In the genomic region with DNA sequence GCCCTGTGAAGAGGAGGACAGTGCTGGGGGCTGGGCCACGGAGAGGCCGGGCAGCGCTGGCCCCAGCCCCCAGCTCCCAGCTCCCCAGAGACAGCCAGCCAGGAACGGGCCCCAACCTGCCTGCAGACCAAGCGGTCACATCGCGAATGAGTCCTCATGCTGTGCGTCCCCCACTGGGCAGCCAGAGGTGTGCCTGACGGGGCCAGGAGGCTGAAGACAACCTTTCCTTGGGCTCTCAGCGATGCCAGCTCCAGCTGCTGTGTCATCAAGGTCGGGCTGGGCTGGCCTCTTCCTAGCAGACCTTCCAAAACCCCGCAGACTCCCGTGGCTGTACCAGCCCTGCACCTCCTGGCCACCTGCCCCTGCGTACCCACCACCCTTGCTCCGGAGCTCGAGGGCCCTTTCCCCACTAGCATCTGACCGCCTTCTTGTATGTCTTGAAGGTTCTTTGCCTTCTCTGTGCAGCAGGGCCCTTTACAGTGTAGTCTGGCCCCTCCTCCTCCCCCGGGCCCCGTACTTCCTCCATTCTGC, we compare ENCODE assay signal across 13 cellular contexts.
A peak's percentile ranks its signal among the peaks of the same experiment; 100 is the strongest.
DNase-seq lines count a peak whose midpoint lies in the region; ATAC-seq lines count a peak whose summit lies in the region.
"Had no signal": no experiment of that assay in that cellular context is flagged by ENCODE, and none has a peak within 500 bp of the region (broad histone marks: within the 10 kb centered on the region; RNA-seq: fewer than 3 reads in every experiment).

No MANE protein-coding gene starts in this region.

- intact Hi-C loops in Right ventricle myocardium superior (cut with DNase I), result no loop called here
- intact Hi-C loops in posterior cingulate gyrus (cut with DNase I), result no loop called here

- ATAC-seq in Right ventricle myocardium superior (ENCODE audit: poor library complexity) (no peak), HG02973 (IDR thresholded peaks at IDR 0.05; ENCODE audit: unreplicated experiment) (no peak)
- ATAC-seq: gastrocnemius medialis, HCT116 had no signal

- peak; percentile 1 for DNase-seq in stimulated activated CD4-positive, alpha-beta T cell treated with anti-CD3 and anti-CD28 coated beads, Interleukin-4, amount 100 ng/mL, for 1 hour
- DNase-seq in stimulated activated CD4-positive, alpha-beta T cell treated with anti-CD3 and anti-CD28 coated beads, Interleukin-4, amount 100 ng/mL, for 4 hours, result no peak
- DNase-seq in Right ventricle myocardium superior (peak; percentile 17), posterior cingulate gyrus (peak in 8 of 10 donors; percentile 2 to 73 (median 16)), AG08395 (ENCODE audit: low spot score) (no peak), NCI-H2171 (lab: John Stamatoyannopoulos, UW) (no peak)
- no peak for DNase-seq in activated CD4-positive, alpha-beta T cell treated with anti-CD3 and anti-CD28 coated beads for 1 hour
- DNase-seq: Calu3, mesendoderm, NCI-H748 treated with DMSO at 0.1 percent for 48 hours had no signal

Comparison
In these comparisons a context has a peak if more than half of its experiments do, and no peak if none do; other contexts are left out.
1. DNase-seq: peak in stimulated activated CD4-positive, alpha-beta T cell treated with anti-CD3 and anti-CD28 coated beads, Interleukin-4, amount 100 ng/mL, for 1 hour (single experiment), Right ventricle myocardium superior (single experiment) and posterior cingulate gyrus (8 of 10); none in stimulated activated CD4-positive, alpha-beta T cell treated with anti-CD3 and anti-CD28 coated beads, Interleukin-4, amount 100 ng/mL, for 4 hours (0 of 2), AG08395 (single experiment), activated CD4-positive, alpha-beta T cell treated with anti-CD3 and anti-CD28 coated beads for 1 hour (single experiment) and NCI-H2171 (single experiment).